ENCODE assay signal across 27 cellular contexts in the genomic region with DNA sequence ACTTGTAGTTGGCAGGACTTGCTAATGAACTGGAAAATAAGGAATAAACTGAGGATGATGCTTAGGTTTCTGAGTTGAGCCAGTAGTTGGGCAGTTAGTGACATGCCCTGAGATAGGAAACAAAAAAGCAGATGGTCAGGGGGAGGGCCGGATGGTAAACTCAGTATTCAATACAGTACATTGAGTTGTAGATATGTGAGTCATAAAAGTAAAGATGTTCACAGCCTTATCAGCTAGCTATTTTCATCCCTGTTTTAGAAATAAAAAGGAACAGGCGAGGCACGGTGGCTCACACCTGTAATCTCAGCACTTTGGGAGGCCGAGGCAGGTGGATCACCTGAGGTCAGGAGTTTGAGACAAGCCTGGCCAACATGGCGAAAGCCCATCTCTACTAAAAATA.
"Had no signal": no experiment of that assay in that cellular context is flagged by ENCODE, and none has a peak within 500 bp of the region (broad histone marks: within the 10 kb centered on the region; RNA-seq: fewer than 3 reads in every experiment).

No MANE protein-coding gene starts in this region.

- DNase-seq: naive thymus-derived CD4-positive, alpha-beta T cell; natural killer cell; occipital lobe; ovary; psoas muscle; right cardiac atrium; right lobe of liver; spleen; stimulated activated CD4-positive, alpha-beta T cell treated with anti-CD3 and anti-CD28 coated beads, Interleukin-12 subunit alpha, Interleukin-12 subunit beta, amount 100 ng/mL, for 4 hours; stimulated activated CD4-positive, alpha-beta T cell treated with anti-CD3 and anti-CD28 coated beads, Interleukin-1b, Interleukin-23, amount 100 ng/mL, for 48 hours; stimulated activated CD4-positive, alpha-beta T cell treated with anti-CD3 and anti-CD28 coated beads, Interleukin-4, amount 100 ng/mL, for 1 hour; stimulated activated CD4-positive, alpha-beta T cell treated with anti-CD3 and anti-CD28 coated beads, Interleukin-4, amount 100 ng/mL, for 4 hours; stimulated activated CD8-positive, alpha-beta memory T cell treated with anti-CD3 and anti-CD28 coated beads, Interleukin-4, amount 100 ng/mL, for 48 hours; stimulated activated naive CD4-positive, alpha-beta T cell; stimulated activated naive CD8-positive, alpha-beta T cell treated with anti-CD3 and anti-CD28 coated beads, Interleukin-15, amount 100 ng/mL, for 72 hours; stimulated activated naive CD8-positive, alpha-beta T cell treated with anti-CD3 and anti-CD28 coated beads, Interleukin-15, Interleukin-2, amounts not matched to agents 100 U/mL and 50 U/mL, for 24 hours; substantia nigra; testis; tibial artery; transverse colon; upper lobe of right lung; uterus had no signal

- H3K27me3 ChIP-seq: neural progenitor cell, ovary, right lobe of liver, suprapubic skin, testis, tibial artery, transverse colon, upper lobe of right lung, uterus had no signal

- H3K9me3 ChIP-seq: ovary, psoas muscle, right lobe of liver, spleen, suprapubic skin, testis, tibial artery, transverse colon, upper lobe of right lung, uterus had no signal

- H3K27ac ChIP-seq: neural progenitor cell, ovary, psoas muscle, right lobe of liver, skin epidermis, spleen, suprapubic skin, testis, tibial artery, transverse colon, upper lobe of right lung, uterus had no signal

- H3K36me3 ChIP-seq: neural progenitor cell, ovary, right lobe of liver, spleen, suprapubic skin, tibial artery, transverse colon, upper lobe of right lung, uterus had no signal

- H3K4me3 ChIP-seq: neural progenitor cell, ovary, psoas muscle, right lobe of liver, skin epidermis, smooth muscle cell, spleen, suprapubic skin, testis, tibial artery, transverse colon, upper lobe of right lung, uterus had no signal

- H3K4me1 ChIP-seq: testis had no signal

- ATAC-seq: naive thymus-derived CD4-positive, alpha-beta T cell; natural killer cell; psoas muscle; right cardiac atrium; right lobe of liver; stimulated activated memory B cell treated with anti-CD40 and anti-IgM and Interleukin-4, amounts not matched to agents 10 μg/mL and 1 μg/mL and 100 μg/mL, for 72 hours; stimulated activated naive CD8-positive, alpha-beta T cell treated with anti-CD3 and anti-CD28 coated beads, Interleukin-15, amount 100 ng/mL, for 72 hours; stimulated activated naive CD8-positive, alpha-beta T cell treated with anti-CD3 and anti-CD28 coated beads, Interleukin-15, Interleukin-2, amounts not matched to agents 100 U/mL and 50 U/mL, for 24 hours; upper lobe of right lung had no signal
